Comparison of ENCODE assay signal across 1 cellular context in genomic region chr22:33918676-33919590, GRCh38.
TF ChIP-seq lines count a peak whose summit lies in the region.

No MANE protein-coding gene starts in this region.

TF ChIP-seq in HEK293, 187 proteins besides CTCF, POLR2A, EP300 and RAD21 (continued from another document):
- TF ChIP-seq, protein P1, sequence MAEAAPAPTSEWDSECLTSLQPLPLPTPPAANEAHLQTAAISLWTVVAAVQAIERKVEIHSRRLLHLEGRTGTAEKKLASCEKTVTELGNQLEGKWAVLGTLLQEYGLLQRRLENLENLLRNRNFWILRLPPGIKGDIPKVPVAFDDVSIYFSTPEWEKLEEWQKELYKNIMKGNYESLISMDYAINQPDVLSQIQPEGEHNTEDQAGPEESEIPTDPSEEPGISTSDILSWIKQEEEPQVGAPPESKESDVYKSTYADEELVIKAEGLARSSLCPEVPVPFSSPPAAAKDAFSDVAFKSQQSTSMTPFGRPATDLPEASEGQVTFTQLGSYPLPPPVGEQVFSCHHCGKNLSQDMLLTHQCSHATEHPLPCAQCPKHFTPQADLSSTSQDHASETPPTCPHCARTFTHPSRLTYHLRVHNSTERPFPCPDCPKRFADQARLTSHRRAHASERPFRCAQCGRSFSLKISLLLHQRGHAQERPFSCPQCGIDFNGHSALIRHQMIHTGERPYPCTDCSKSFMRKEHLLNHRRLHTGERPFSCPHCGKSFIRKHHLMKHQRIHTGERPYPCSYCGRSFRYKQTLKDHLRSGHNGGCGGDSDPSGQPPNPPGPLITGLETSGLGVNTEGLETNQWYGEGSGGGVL (tag by site-specific recombination; IDR thresholded peaks at IDR 0.05), result peak; percentile 78
- TF ChIP-seq, protein P2, sequence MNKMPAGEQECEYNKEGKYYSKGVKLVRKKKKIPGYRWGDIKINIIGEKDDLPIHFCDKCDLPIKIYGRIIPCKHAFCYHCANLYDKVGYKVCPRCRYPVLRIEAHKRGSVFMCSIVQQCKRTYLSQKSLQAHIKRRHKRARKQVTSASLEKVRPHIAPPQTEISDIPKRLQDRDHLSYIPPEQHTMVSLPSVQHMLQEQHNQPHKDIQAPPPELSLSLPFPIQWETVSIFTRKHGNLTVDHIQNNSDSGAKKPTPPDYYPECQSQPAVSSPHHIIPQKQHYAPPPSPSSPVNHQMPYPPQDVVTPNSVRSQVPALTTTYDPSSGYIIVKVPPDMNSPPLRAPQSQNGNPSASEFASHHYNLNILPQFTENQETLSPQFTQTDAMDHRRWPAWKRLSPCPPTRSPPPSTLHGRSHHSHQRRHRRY (tag by site-specific recombination; IDR thresholded peaks at IDR 0.05), result no peak
- no peak for TF ChIP-seq ZNF341 (tag by site-specific recombination; IDR thresholded peaks at IDR 0.05; ENCODE audit: low read depth)
- TF ChIP-seq ZNF133 (tag by site-specific recombination; IDR thresholded peaks at IDR 0.05), result no peak
- TF ChIP-seq, protein P3, sequence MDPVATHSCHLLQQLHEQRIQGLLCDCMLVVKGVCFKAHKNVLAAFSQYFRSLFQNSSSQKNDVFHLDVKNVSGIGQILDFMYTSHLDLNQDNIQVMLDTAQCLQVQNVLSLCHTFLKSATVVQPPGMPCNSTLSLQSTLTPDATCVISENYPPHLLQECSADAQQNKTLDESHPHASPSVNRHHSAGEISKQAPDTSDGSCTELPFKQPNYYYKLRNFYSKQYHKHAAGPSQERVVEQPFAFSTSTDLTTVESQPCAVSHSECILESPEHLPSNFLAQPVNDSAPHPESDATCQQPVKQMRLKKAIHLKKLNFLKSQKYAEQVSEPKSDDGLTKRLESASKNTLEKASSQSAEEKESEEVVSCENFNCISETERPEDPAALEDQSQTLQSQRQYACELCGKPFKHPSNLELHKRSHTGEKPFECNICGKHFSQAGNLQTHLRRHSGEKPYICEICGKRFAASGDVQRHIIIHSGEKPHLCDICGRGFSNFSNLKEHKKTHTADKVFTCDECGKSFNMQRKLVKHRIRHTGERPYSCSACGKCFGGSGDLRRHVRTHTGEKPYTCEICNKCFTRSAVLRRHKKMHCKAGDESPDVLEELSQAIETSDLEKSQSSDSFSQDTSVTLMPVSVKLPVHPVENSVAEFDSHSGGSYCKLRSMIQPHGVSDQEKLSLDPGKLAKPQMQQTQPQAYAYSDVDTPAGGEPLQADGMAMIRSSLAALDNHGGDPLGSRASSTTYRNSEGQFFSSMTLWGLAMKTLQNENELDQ (tag by site-specific recombination; IDR thresholded peaks at IDR 0.05; ENCODE audit: low read depth), result no peak
- TF ChIP-seq ZNF155 (tag by site-specific recombination; IDR thresholded peaks at IDR 0.05), result no peak
- TF ChIP-seq, protein P4, sequence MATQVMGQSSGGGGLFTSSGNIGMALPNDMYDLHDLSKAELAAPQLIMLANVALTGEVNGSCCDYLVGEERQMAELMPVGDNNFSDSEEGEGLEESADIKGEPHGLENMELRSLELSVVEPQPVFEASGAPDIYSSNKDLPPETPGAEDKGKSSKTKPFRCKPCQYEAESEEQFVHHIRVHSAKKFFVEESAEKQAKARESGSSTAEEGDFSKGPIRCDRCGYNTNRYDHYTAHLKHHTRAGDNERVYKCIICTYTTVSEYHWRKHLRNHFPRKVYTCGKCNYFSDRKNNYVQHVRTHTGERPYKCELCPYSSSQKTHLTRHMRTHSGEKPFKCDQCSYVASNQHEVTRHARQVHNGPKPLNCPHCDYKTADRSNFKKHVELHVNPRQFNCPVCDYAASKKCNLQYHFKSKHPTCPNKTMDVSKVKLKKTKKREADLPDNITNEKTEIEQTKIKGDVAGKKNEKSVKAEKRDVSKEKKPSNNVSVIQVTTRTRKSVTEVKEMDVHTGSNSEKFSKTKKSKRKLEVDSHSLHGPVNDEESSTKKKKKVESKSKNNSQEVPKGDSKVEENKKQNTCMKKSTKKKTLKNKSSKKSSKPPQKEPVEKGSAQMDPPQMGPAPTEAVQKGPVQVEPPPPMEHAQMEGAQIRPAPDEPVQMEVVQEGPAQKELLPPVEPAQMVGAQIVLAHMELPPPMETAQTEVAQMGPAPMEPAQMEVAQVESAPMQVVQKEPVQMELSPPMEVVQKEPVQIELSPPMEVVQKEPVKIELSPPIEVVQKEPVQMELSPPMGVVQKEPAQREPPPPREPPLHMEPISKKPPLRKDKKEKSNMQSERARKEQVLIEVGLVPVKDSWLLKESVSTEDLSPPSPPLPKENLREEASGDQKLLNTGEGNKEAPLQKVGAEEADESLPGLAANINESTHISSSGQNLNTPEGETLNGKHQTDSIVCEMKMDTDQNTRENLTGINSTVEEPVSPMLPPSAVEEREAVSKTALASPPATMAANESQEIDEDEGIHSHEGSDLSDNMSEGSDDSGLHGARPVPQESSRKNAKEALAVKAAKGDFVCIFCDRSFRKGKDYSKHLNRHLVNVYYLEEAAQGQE (tag by site-specific recombination; IDR thresholded peaks at IDR 0.05), result no peak
- TF ChIP-seq ZNF146 (tag by site-specific recombination; IDR thresholded peaks at IDR 0.05), result no peak
- TF ChIP-seq ZNF621 (tag by site-specific recombination; IDR thresholded peaks at IDR 0.05), result no peak
